ENCODE assay signal across 15 cellular contexts in the genomic region with DNA sequence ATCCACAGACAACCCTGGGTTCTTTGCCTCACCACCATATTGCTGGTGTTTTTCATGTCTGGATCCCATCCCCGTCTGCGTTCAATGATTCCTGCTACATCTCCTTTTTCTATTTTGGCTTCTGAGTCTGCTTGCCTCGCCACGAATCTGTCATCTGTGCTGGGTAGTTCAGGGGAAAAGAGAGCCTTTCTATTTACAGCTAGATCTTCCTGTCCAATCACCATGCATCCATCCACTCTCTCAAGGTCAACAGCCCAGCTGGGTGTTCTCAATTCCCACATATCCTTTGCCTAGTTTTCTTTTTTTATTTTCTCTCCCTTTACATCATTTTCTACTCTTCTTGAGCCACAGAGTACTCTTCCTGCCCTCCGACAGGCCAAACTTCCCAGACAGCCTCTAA.
DNase-seq lines count a peak whose midpoint lies in the region; ATAC-seq and TF ChIP-seq lines count a peak whose summit lies in the region.
"Had no signal": no experiment of that assay in that cellular context is flagged by ENCODE, and none has a peak within 500 bp of the region (broad histone marks: within the 10 kb centered on the region; RNA-seq: fewer than 3 reads in every experiment).

No MANE protein-coding gene starts in this region.

- H3K4me3 Mint-ChIP-seq in chondrocyte (ENCODE audit: unreplicated experiment), result no peak overlapping the region
- H3K4me3 Mint-ChIP-seq: CD8-positive, alpha-beta T cell; GM23338 had no signal

- H3K27me3 Mint-ChIP-seq in chondrocyte (ENCODE audit: low read depth), result no peaks in the 10 kb centered on the region

- intact Hi-C loops in Right ventricle myocardium superior (cut with DNase I) (loop anchor here (5.0 kb wide), 2 partner anchors 81 to 96 kb away; no protein-coding TSS in a partner anchor), left cardiac atrium (cut with DNase I) (loop anchor here (5.0 kb wide), 2 partner anchors 76 to 234 kb away; no protein-coding TSS in a partner anchor), left lung (cut with DNase I) (no loop called here), testis (cut with DNase I; ENCODE audit: low total_unique reads) (loop anchor here (10.0 kb wide), 1 partner anchor 73 kb away; no protein-coding TSS in a partner anchor)

- no peaks in the 10 kb centered on the region for H3K27me3 ChIP-seq in left lung
- H3K27me3 ChIP-seq in testis, result no peaks in the 10 kb centered on the region
- H3K27me3 ChIP-seq: BLaER1, SJSA1 had no signal

- H3K27ac Mint-ChIP-seq in chondrocyte (ENCODE audit: unreplicated experiment), result no peak overlapping the region
- H3K27ac Mint-ChIP-seq: CD8-positive, alpha-beta T cell; GM23338 had no signal

- no peaks in the 10 kb centered on the region for H3K9me3 ChIP-seq in left lung
- H3K9me3 ChIP-seq in testis, result no peaks in the 10 kb centered on the region
- H3K9me3 ChIP-seq: SJSA1 had no signal

- H3K36me3 Mint-ChIP-seq in chondrocyte (ENCODE audit: low read depth), result no peaks in the 10 kb centered on the region
- H3K36me3 Mint-ChIP-seq: CD8-positive, alpha-beta T cell had no signal

- no peak for DNase-seq in Right ventricle myocardium superior
- DNase-seq in left cardiac atrium, result no peak
- peak; percentile 13 to 51 for DNase-seq in cerebellar nuclear complex (lab: John Stamatoyannopoulos, UW)
- no peak for DNase-seq in left lung
- DNase-seq in testis, result peak; percentile 37
- DNase-seq in NCI-H2227 (lab: John Stamatoyannopoulos, UW; ENCODE audit: unreplicated experiment), result no peak
- DNase-seq in chondrocyte (ENCODE audit: low spot score), result no peak
- no peak for DNase-seq in NCI-H446 (lab: John Stamatoyannopoulos, UW)
- DNase-seq: CD8-positive, alpha-beta T cell; NCI-H187 treated with DMSO at 0.1 percent for 48 hours had no signal

- no peak overlapping the region for H3K27ac ChIP-seq in left lung
- no peak overlapping the region for H3K27ac ChIP-seq in testis
- H3K27ac ChIP-seq: BLaER1, RWPE1, SJSA1 had no signal

- ATAC-seq in Right ventricle myocardium superior (ENCODE audit: poor library complexity) (peak; percentile 40), left cardiac atrium (no peak), left lung (peak; percentile 66)
- ATAC-seq: CD8-positive, alpha-beta T cell had no signal

- H3K4me1 ChIP-seq in left lung (no peaks in the 10 kb centered on the region), testis (peaks cover 10% of the 10 kb centered on the region)
- H3K4me1 ChIP-seq: SJSA1 had no signal

- H3K4me3 ChIP-seq in left lung, result no peak overlapping the region
- no peak overlapping the region for H3K4me3 ChIP-seq in testis
- H3K4me3 ChIP-seq: BLaER1, GM23338, K562, SJSA1 had no signal

- no peak for TF ChIP-seq POLR2A in testis (IDR thresholded peaks at IDR 0.05)

- H3K36me3 ChIP-seq in left lung, result no peaks in the 10 kb centered on the region
- no peaks in the 10 kb centered on the region for H3K36me3 ChIP-seq in testis (ENCODE audit: low read depth, missing control alignments)
- H3K36me3 ChIP-seq: SJSA1 had no signal

- no peak for TF ChIP-seq CTCF in left lung (IDR thresholded peaks at IDR 0.05)
- TF ChIP-seq CTCF in testis (IDR thresholded peaks at IDR 0.05), result no peak
- TF ChIP-seq CTCF in chondrocyte (IDR thresholded peaks at IDR 0.05), result no peak

- 32 to 44% methylated on average over 5 of the region's 5 CpGs for WGBS in testis, 2 donors

- no peaks in the 10 kb centered on the region for H3K9me3 Mint-ChIP-seq in chondrocyte (ENCODE audit: low read depth)
- H3K9me3 Mint-ChIP-seq: CD8-positive, alpha-beta T cell had no signal

- H3K4me1 Mint-ChIP-seq in chondrocyte (ENCODE audit: low read depth), result peaks cover 10% of the 10 kb centered on the region

Comparison
In these comparisons a context has a peak if more than half of its experiments do, and no peak if none do; other contexts are left out.
1. ATAC-seq: peak in Right ventricle myocardium superior (single experiment) and left lung (single experiment); none in left cardiac atrium (0 of 2).
2. DNase-seq: peak in cerebellar nuclear complex (2 of 2) and testis (single experiment); none in Right ventricle myocardium superior (single experiment), left cardiac atrium (single experiment), left lung (0 of 2), NCI-H2227 (single experiment), chondrocyte (single experiment) and NCI-H446 (0 of 2).
3. intact Hi-C loops: an anchor here in Right ventricle myocardium superior (5.0 kb wide), left cardiac atrium (5.0 kb wide) and testis (10.0 kb wide); none called in left lung.